In genomic region chr12:6228535-6229223, GRCh38 we compare ENCODE assay signal across 12 cellular contexts. TPM values are rescaled to one million over a fixed set of nuclear protein-coding genes. Genes with fewer than 3 reads are reported as not detected.
DNase-seq lines count a peak whose midpoint lies in the region; ATAC-seq and TF ChIP-seq lines count a peak whose summit lies in the region.
"Had no signal": no experiment of that assay in that cellular context is flagged by ENCODE, and none has a peak within 500 bp of the region (broad histone marks: within the 10 kb centered on the region; RNA-seq: fewer than 3 reads in every experiment).

No MANE protein-coding gene starts in this region.

- H3K27ac ChIP-seq in esophagus (ENCODE audit: low read depth in 2 of 2, low read length in 1 of 2), result peak overlapping the region; percentile 99
- H3K27ac ChIP-seq in neural progenitor cell, result no peak overlapping the region
- peak overlapping the region; percentile 82 for H3K27ac ChIP-seq in upper lobe of right lung

- H3K79me2 ChIP-seq in neural progenitor cell (ENCODE audit: low read depth), result no peaks in the 10 kb centered on the region

- H3K36me3 ChIP-seq in esophagus (ENCODE audit: control insufficient read depth in 2 of 2, insufficient read depth in 2 of 2, low read length in 1 of 2) (peaks cover 3 to 27% of the 10 kb centered on the region in 2 donors), neural progenitor cell (no peaks in the 10 kb centered on the region), upper lobe of right lung (peaks cover 53% of the 10 kb centered on the region)

- WGBS in esophagus, 2 donors, result 28 to 47% methylated on average over 9 of the region's 9 CpGs

- no peaks in the 10 kb centered on the region for H3K36me3 Mint-ChIP-seq in neural progenitor cell

- H3K4me3 ChIP-seq in esophagus (ENCODE audit: low read depth in 1 of 2, low read length in 2 of 2) (no peak overlapping the region), neural progenitor cell (no peak overlapping the region), upper lobe of right lung (no peak overlapping the region)

- DNase-seq in NCI-H748 (lab: John Stamatoyannopoulos, UW; ENCODE audit: unreplicated experiment), result peak; percentile 22
- DNase-seq in NCI-H748 treated with DMSO at 0.1 percent for 48 hours (lab: John Stamatoyannopoulos, UW), result no peak
- DNase-seq in neural progenitor cell (ENCODE audit: low spot score), result no peak
- no peak for DNase-seq in upper lobe of right lung
- no peak for DNase-seq in SW 1271 (lab: John Stamatoyannopoulos, UW)
- DNase-seq: activated B cell treated with CpG ODN at 0.5 μM for 24 hours; activated effector memory CD4-positive, alpha-beta T cell treated with Interleukin-2 at 50 U/mL for 16 hours; NCI-H1436 treated with DMSO at 0.1 percent for 48 hours had no signal

- ATAC-seq in upper lobe of right lung (no peak), HG02870 (IDR thresholded peaks at IDR 0.05; ENCODE audit: unreplicated experiment) (no peak), HG03432 (IDR thresholded peaks at IDR 0.05; ENCODE audit: unreplicated experiment) (no peak)
- ATAC-seq: stimulated activated memory B cell treated with anti-CD40 and anti-IgM and Interleukin-4, amounts not matched to agents 10 μg/mL and 1 μg/mL and 100 μg/mL, for 72 hours had no signal

- H3K27me3 ChIP-seq in esophagus (ENCODE audit: control insufficient read depth in 1 of 2, insufficient read depth in 2 of 2, low read length in 2 of 2) (no peaks in the 10 kb centered on the region), neural progenitor cell (no peaks in the 10 kb centered on the region), upper lobe of right lung (no peaks in the 10 kb centered on the region)

- intact Hi-C loops in upper lobe of right lung (cut with DNase I), result no loop called here

- H3K27me3 Mint-ChIP-seq in neural progenitor cell (ENCODE audit: insufficient read depth, low read depth), result peaks cover 7% of the 10 kb centered on the region
- H3K27me3 Mint-ChIP-seq: stimulated activated memory B cell treated with anti-CD40 and anti-IgM and Interleukin-4, amounts not matched to agents 10 μg/mL and 1 μg/mL and 100 μg/mL, for 72 hours had no signal

- peaks cover 6% of the 10 kb centered on the region for H3F3A ChIP-seq in neural progenitor cell (ENCODE audit: low read depth)

- H3K9me3 Mint-ChIP-seq in neural progenitor cell, result no peaks in the 10 kb centered on the region
- H3K9me3 Mint-ChIP-seq: activated B cell treated with CpG ODN at 0.5 μM for 24 hours; stimulated activated memory B cell treated with anti-CD40 and anti-IgM and Interleukin-4, amounts not matched to agents 10 μg/mL and 1 μg/mL and 100 μg/mL, for 72 hours had no signal

- peak overlapping the region; percentile 74 for H3K27ac Mint-ChIP-seq in neural progenitor cell
- H3K27ac Mint-ChIP-seq: activated B cell treated with CpG ODN at 0.5 μM for 24 hours; stimulated activated memory B cell treated with anti-CD40 and anti-IgM and Interleukin-4, amounts not matched to agents 10 μg/mL and 1 μg/mL and 100 μg/mL, for 72 hours had no signal

- TF ChIP-seq CTCF in neural progenitor cell (IDR thresholded peaks at IDR 0.05), result no peak
- no peak for TF ChIP-seq CTCF in upper lobe of right lung (IDR thresholded peaks at IDR 0.05)

- no peak overlapping the region for H3K4me3 Mint-ChIP-seq in neural progenitor cell
- H3K4me3 Mint-ChIP-seq: activated B cell treated with CpG ODN at 0.5 μM for 24 hours; stimulated activated memory B cell treated with anti-CD40 and anti-IgM and Interleukin-4, amounts not matched to agents 10 μg/mL and 1 μg/mL and 100 μg/mL, for 72 hours had no signal

- H3K9ac ChIP-seq in neural progenitor cell, result no peak overlapping the region

- no peaks in the 10 kb centered on the region for H3K9me3 ChIP-seq in esophagus (ENCODE audit: control insufficient read depth in 2 of 2, insufficient read depth in 1 of 2, low read depth in 1 of 2, low read length in 1 of 2)
- no peaks in the 10 kb centered on the region for H3K9me3 ChIP-seq in neural progenitor cell (ENCODE audit: low read depth)
- no peaks in the 10 kb centered on the region for H3K9me3 ChIP-seq in upper lobe of right lung

- H3K4me1 Mint-ChIP-seq in neural progenitor cell, result peaks cover 76% of the 10 kb centered on the region

- H3K4me1 ChIP-seq in esophagus (ENCODE audit: control insufficient read depth in 2 of 2, insufficient read depth in 2 of 2, low read length in 1 of 2) (peaks cover 30 to 65% of the 10 kb centered on the region in 2 donors), neural progenitor cell (peaks cover 39% of the 10 kb centered on the region), upper lobe of right lung (peaks cover 80% of the 10 kb centered on the region)

- no peak overlapping the region for H2AFZ ChIP-seq in neural progenitor cell (replicated peaks)

- no peak overlapping the region for H3K4me2 ChIP-seq in neural progenitor cell

- no peaks in the 10 kb centered on the region for H4K20me1 ChIP-seq in neural progenitor cell (ENCODE audit: low read depth)

RNA-seq across cellular contexts. Expression of gene CD9, which starts 28.5 kb away (rescaled TPM):
- polyA plus RNA-seq in esophagus, result 100 to 1,000 TPM; 467 to 898 TPM
- total RNA-seq in neural progenitor cell (ENCODE audit: low replicate concordance), result 3.1 and 3.6 TPM in 2 replicates
- 445 TPM for total RNA-seq in upper lobe of right lung

Comparison
In these comparisons a context has a peak if more than half of its experiments do, and no peak if none do; other contexts are left out.
1. RNA of gene CD9, which starts 28.5 kb away (total RNA-seq): 445 TPM in upper lobe of right lung (single experiment); 3.1 to 3.6 TPM in neural progenitor cell; every median in the first group is over 10 times any median in the second.